In the genomic region with DNA sequence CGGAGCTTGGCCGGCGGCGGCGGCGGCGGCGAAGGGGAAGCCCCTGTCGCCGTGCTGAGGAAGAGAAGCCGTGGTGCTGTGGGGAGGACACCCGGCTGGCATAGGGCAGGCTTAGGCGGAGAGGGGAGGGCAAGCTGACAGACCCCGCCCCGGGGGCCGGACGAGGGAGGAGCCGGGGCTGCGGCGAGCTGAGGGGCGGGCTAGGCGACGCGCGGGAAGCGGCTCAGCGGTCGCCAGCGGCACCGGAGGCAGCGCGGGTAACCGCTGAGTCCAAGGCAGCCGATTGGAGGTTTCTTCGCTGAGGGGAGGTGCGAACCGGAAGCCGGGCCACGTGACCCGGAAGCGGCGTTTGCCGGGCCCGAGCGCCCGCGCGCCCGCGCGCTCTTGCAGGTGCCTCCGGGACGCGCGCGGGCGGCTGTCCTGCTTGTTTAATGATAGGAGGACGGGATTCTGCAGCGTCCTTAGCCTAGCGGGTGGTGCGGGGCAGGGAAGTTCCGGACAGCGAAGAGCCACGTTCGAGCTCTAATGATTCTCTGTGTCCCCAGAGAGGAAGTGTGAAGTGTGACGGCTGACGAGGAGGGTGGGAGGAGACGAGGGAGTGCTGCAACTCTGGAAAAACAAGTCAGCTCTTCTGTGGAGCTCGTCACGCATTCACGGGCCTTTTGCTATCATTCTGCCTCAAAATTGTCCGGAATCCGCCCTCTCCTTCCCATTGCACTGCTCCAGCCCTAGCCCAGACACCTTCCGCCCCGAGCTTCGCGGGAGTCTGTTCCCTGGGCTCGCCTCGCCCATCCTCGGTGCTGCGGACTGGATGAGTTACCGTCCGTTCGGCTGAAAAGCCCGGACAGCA, we compare ENCODE assay signal across 8 cellular contexts. TPM values are rescaled to one million over a fixed set of nuclear protein-coding genes. Genes with fewer than 3 reads are reported as not detected.
DNase-seq lines count a peak whose midpoint lies in the region; ATAC-seq, FAIRE-seq and TF ChIP-seq lines count a peak whose summit lies in the region.

A gene (minus strand): TSS at position 102 of the 850 bp plus-strand sequence. CDS start 2,289 bp downstream, outside the sequence.

- H3K4me3 ChIP-seq in bronchial epithelial cell (ENCODE audit: low read depth, low read length) = peak within 1 kb of the TSS; percentile 38
- peak within 1 kb of the TSS; percentile 74 for H3K4me3 ChIP-seq in smooth muscle cell

- under 1% methylated on average over 57 of the region's 85 CpGs for WGBS in smooth muscle cell (ENCODE audit: low lambda C conversion rate)

- peak within 1 kb of the TSS; percentile 96 for H3K27ac Mint-ChIP-seq in WTC11
- H3K27ac Mint-ChIP-seq in immature natural killer cell = peak within 1 kb of the TSS; percentile 95 to 98 (median 97)

- H3K4me1 Mint-ChIP-seq in WTC11 (peaks cover 40% of the 10 kb centered on the region), immature natural killer cell (peaks cover 16 to 18% of the 10 kb centered on the region in 2 donors)

- CTCF ChIA-PET in WTC11 (lab: Charles Lee) = interaction anchor here (1.4 kb wide), 1 partner anchor 76 kb away, joined by 6 read pairs; no protein-coding TSS in a partner anchor

- H3K27me3 ChIP-seq in bronchial epithelial cell (ENCODE audit: control insufficient read depth, insufficient read depth, low read length) = no peaks in the 10 kb centered on the region
- no peaks in the 10 kb centered on the region for H3K27me3 ChIP-seq in smooth muscle cell (ENCODE audit: low read depth)

- no peak for FAIRE-seq in bronchial epithelial cell (lab: Jason Lieb, UNC)

- H3K9me3 Mint-ChIP-seq in WTC11 = no peaks in the 10 kb centered on the region
- H3K9me3 Mint-ChIP-seq in immature natural killer cell = no peaks in the 10 kb centered on the region

- peak within 1 kb of the TSS; percentile 72 for H3K27ac ChIP-seq in smooth muscle cell (ENCODE audit: low read depth)

- peaks cover 44% of the 10 kb centered on the region for H3K79me2 ChIP-seq in smooth muscle cell (ENCODE audit: low read depth)

- peak; percentile 96 for DNase-seq in AG08396 (ENCODE audit: low spot score)
- peak; percentile 81 for DNase-seq in NCI-H226
- peak; percentile 87 for DNase-seq in WTC11 (ENCODE audit: low spot score)
- DNase-seq in bronchial epithelial cell (ENCODE audit: low read depth) = peak; percentile 78
- DNase-seq in immature natural killer cell = peak; percentile 99
- DNase-seq in smooth muscle cell (lab: John Stamatoyannopoulos, UW; ENCODE audit: unreplicated experiment) = peak; percentile 88

- H3K4me1 ChIP-seq in smooth muscle cell (ENCODE audit: low read depth) = peaks cover 36% of the 10 kb centered on the region

- ATAC-seq in GM19023 (IDR thresholded peaks at IDR 0.05; ENCODE audit: unreplicated experiment) = peak; percentile 96
- ATAC-seq in HG03196 (IDR thresholded peaks at IDR 0.05; ENCODE audit: unreplicated experiment) = peak; percentile 90
- ATAC-seq in WTC11 = peak; percentile 96

- H2AFZ ChIP-seq in smooth muscle cell (ENCODE audit: low read depth) = peak within 1 kb of the TSS; percentile 97

- H3K9me3 ChIP-seq in smooth muscle cell (replicated peaks; ENCODE audit: low read depth) = no peaks in the 10 kb centered on the region

- H3F3A ChIP-seq in smooth muscle cell (ENCODE audit: low read depth) = peaks cover 6% of the 10 kb centered on the region

- H3K36me3 ChIP-seq in bronchial epithelial cell (ENCODE audit: control insufficient read depth, insufficient read depth, low read length) (no peaks in the 10 kb centered on the region), smooth muscle cell (ENCODE audit: low read depth) (no peaks in the 10 kb centered on the region)

- POLR2A ChIA-PET in WTC11 (lab: Charles Lee) = interaction anchor here (0.6 to 1.4 kb wide), 4 partner anchors 19 to 76 kb away, joined by 3 to 4 read pairs (median 3); a partner anchor contains a TSS

- peak within 1 kb of the TSS; percentile 72 for H3K9ac ChIP-seq in smooth muscle cell (ENCODE audit: low read depth)

- H3K36me3 Mint-ChIP-seq in WTC11 = peaks cover 30% of the 10 kb centered on the region
- H3K36me3 Mint-ChIP-seq in immature natural killer cell = peaks cover 0 to under 1% (median under 1%) of the 10 kb centered on the region in 3 donors

- peaks cover 14% of the 10 kb centered on the region for H4K20me1 ChIP-seq in smooth muscle cell (ENCODE audit: low read depth)

- H3K27me3 Mint-ChIP-seq in WTC11 (ENCODE audit: low read depth) (no peaks in the 10 kb centered on the region), immature natural killer cell (ENCODE audit: low read depth in 3 of 3) (peaks cover 12 to 22% (median 14%) of the 10 kb centered on the region in 3 donors)

- peak within 1 kb of the TSS; percentile 89 for H3K4me2 ChIP-seq in smooth muscle cell

- H3K4me3 Mint-ChIP-seq in WTC11 = peak within 1 kb of the TSS; percentile 86
- H3K4me3 Mint-ChIP-seq in immature natural killer cell = peak within 1 kb of the TSS; percentile 91 to 98 (median 96)

- TF ChIP-seq CTCF in WTC11 (IDR thresholded peaks at IDR 0.05) (no peak), bronchial epithelial cell (IDR thresholded peaks at IDR 0.05; ENCODE audit: insufficient read depth, low read length, severe bottlenecking) (no peak), smooth muscle cell (IDR thresholded peaks at IDR 0.05; ENCODE audit: borderline replicate concordance, insufficient read depth, poor library complexity, severe bottlenecking) (no peak)

TF ChIP-seq in WTC11, 78 proteins besides CTCF, POLR2A, EP300 and RAD21 (continues in another document):
- TF ChIP-seq, protein P1, sequence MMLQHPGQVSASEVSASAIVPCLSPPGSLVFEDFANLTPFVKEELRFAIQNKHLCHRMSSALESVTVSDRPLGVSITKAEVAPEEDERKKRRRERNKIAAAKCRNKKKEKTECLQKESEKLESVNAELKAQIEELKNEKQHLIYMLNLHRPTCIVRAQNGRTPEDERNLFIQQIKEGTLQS (CRISPR knock-in tag; conservative IDR thresholded peaks at IDR 0.05) = no peak
- TF ChIP-seq SP1 (CRISPR knock-in tag; conservative IDR thresholded peaks at IDR 0.05) = peak; percentile 55; the same call in 1 of the 2 replicates
- TF ChIP-seq NFATC4 (CRISPR knock-in tag; IDR thresholded peaks at IDR 0.05) = no peak
- TF ChIP-seq, protein P2, sequence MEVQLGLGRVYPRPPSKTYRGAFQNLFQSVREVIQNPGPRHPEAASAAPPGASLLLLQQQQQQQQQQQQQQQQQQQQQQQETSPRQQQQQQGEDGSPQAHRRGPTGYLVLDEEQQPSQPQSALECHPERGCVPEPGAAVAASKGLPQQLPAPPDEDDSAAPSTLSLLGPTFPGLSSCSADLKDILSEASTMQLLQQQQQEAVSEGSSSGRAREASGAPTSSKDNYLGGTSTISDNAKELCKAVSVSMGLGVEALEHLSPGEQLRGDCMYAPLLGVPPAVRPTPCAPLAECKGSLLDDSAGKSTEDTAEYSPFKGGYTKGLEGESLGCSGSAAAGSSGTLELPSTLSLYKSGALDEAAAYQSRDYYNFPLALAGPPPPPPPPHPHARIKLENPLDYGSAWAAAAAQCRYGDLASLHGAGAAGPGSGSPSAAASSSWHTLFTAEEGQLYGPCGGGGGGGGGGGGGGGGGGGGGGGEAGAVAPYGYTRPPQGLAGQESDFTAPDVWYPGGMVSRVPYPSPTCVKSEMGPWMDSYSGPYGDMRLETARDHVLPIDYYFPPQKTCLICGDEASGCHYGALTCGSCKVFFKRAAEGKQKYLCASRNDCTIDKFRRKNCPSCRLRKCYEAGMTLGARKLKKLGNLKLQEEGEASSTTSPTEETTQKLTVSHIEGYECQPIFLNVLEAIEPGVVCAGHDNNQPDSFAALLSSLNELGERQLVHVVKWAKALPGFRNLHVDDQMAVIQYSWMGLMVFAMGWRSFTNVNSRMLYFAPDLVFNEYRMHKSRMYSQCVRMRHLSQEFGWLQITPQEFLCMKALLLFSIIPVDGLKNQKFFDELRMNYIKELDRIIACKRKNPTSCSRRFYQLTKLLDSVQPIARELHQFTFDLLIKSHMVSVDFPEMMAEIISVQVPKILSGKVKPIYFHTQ (CRISPR knock-in tag; IDR thresholded peaks at IDR 0.05) = no peak
- no peak for TF ChIP-seq TEAD4 (CRISPR knock-in tag; IDR thresholded peaks at IDR 0.05)
- no peak for TF ChIP-seq PRRX2 (CRISPR knock-in tag; IDR thresholded peaks at IDR 0.05)
- TF ChIP-seq ZNF317 (CRISPR knock-in tag; IDR thresholded peaks at IDR 0.05; ENCODE audit: borderline replicate concordance, low read depth) = no peak
- TF ChIP-seq ESRRA (CRISPR knock-in tag; IDR thresholded peaks at IDR 0.05; ENCODE audit: borderline replicate concordance) = no peak
- no peak for TF ChIP-seq JAZF1 (CRISPR knock-in tag; IDR thresholded peaks at IDR 0.05)
- TF ChIP-seq, protein P3, sequence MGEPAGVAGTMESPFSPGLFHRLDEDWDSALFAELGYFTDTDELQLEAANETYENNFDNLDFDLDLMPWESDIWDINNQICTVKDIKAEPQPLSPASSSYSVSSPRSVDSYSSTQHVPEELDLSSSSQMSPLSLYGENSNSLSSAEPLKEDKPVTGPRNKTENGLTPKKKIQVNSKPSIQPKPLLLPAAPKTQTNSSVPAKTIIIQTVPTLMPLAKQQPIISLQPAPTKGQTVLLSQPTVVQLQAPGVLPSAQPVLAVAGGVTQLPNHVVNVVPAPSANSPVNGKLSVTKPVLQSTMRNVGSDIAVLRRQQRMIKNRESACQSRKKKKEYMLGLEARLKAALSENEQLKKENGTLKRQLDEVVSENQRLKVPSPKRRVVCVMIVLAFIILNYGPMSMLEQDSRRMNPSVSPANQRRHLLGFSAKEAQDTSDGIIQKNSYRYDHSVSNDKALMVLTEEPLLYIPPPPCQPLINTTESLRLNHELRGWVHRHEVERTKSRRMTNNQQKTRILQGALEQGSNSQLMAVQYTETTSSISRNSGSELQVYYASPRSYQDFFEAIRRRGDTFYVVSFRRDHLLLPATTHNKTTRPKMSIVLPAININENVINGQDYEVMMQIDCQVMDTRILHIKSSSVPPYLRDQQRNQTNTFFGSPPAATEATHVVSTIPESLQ (CRISPR knock-in tag; IDR thresholded peaks at IDR 0.05) = no peak
- no peak for TF ChIP-seq SOX15 (CRISPR knock-in tag; IDR thresholded peaks at IDR 0.05)
- TF ChIP-seq, protein P4, sequence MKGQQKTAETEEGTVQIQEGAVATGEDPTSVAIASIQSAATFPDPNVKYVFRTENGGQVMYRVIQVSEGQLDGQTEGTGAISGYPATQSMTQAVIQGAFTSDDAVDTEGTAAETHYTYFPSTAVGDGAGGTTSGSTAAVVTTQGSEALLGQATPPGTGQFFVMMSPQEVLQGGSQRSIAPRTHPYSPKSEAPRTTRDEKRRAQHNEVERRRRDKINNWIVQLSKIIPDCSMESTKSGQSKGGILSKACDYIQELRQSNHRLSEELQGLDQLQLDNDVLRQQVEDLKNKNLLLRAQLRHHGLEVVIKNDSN (CRISPR knock-in tag; IDR thresholded peaks at IDR 0.05) = peak; percentile 91

RNA-seq across cellular contexts. Expression of the gene that starts here (rescaled TPM):
- total RNA-seq in WTC11 (2021) = 164 to 184 TPM (median 171 TPM) in 3 replicates
- total RNA-seq in bronchial epithelial cell = 12.8 and 16.3 TPM in 2 replicates
- polyA plus RNA-seq in immature natural killer cell = 10 to 100 TPM; 49.2 to 83.4 (median 71.3) TPM
- 162 and 233 TPM in 2 replicates for total RNA-seq in smooth muscle cell
- polyA plus RNA-seq in smooth muscle cell = 86.7 and 120 TPM in 2 replicates

Comparison
In these comparisons a context has a peak if more than half of its experiments do, and no peak if none do; other contexts are left out.
1. Peak in every context shown above with its lines: DNase-seq, ATAC-seq, H3K4me3 ChIP-seq and H3K27ac ChIP-seq.